Comparison of ENCODE assay signal across 8 cellular contexts in the genomic region with DNA sequence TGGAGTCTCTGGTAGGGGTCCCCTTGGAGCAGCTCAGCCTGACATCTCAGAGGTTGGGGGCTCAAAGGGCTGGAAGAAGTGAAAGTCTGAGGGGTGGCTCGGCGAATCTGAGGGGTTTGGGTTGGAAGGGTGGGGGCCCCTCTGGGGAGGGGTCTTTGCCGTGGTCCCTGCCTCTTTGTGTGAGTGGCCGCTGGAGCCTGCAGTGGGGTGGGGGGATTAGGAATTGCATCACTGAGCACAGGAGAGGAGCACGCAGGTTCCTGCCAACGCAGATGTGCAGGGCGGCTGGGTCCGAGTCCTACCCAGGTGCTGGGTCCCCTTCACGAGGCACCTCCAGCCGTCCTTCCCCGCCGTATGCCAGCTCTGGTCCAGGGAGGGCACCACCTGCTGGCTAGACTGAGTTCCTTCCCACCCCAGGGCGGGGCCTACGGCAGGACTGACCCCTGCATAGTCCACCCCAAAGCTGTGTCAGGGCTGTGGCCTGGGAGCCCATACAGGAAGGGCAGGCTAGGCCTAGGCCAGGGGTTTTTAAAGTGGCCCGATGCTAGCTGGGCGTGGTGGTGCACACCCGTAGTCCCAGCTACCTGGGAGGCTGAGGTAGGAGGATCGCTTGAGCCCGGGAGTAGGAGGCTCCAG. TPM values are rescaled to one million over a fixed set of nuclear protein-coding genes. Genes with fewer than 3 reads are reported as not detected.
DNase-seq lines count a peak whose midpoint lies in the region; ATAC-seq and TF ChIP-seq lines count a peak whose summit lies in the region.

No MANE protein-coding gene starts in this region.

- peaks cover 70% of the 10 kb centered on the region for H3K36me3 Mint-ChIP-seq in activated T-cell treated with anti-CD3 and anti-CD28 coated beads, Interleukin-2, amount 50 U/mL, for 24 hours (ENCODE audit: low read depth)
- H3K36me3 Mint-ChIP-seq in activated T-cell treated with anti-CD3 and anti-CD28 coated beads, Interleukin-2, amount 50 U/mL, for 4 hours (ENCODE audit: insufficient read depth) = peaks cover 12% of the 10 kb centered on the region

- H3K4me1 ChIP-seq in RWPE2 (ENCODE audit: insufficient read depth, poor library complexity, severe bottlenecking) = peaks cover 38% of the 10 kb centered on the region

- no peaks in the 10 kb centered on the region for H3K36me3 ChIP-seq in RWPE2 (ENCODE audit: low read depth)

- DNase-seq in activated T-cell treated with anti-CD3 and anti-CD28 coated beads, Interleukin-2, amount 50 U/mL, for 24 hours = peak; percentile 59
- no peak for DNase-seq in activated T-cell treated with anti-CD3 and anti-CD28 coated beads, Interleukin-2, amount 50 U/mL, for 4 hours
- DNase-seq in RWPE2 (ENCODE audit: low spot score) (peak; percentile 69), fibroblast of villous mesenchyme (ENCODE audit: low read depth) (peak; percentile 34), NAMALWA (ENCODE audit: low spot score) (no peak)
- no peak for DNase-seq in stimulated activated naive CD8-positive, alpha-beta T cell treated with anti-CD3 and anti-CD28 coated beads, Interleukin-15, amount 100 ng/mL, for 72 hours

- H3K27me3 ChIP-seq in RWPE2 (ENCODE audit: insufficient read depth, poor library complexity, severe bottlenecking) = no peaks in the 10 kb centered on the region

- peak overlapping the region; percentile 99 for H3K27ac Mint-ChIP-seq in activated T-cell treated with anti-CD3 and anti-CD28 coated beads, Interleukin-2, amount 50 U/mL, for 24 hours
- peak overlapping the region; percentile 93 to 96 for H3K27ac Mint-ChIP-seq in stimulated activated naive CD8-positive, alpha-beta T cell treated with anti-CD3 and anti-CD28 coated beads, Interleukin-15, amount 100 ng/mL, for 72 hours

- H3K9me3 Mint-ChIP-seq in activated T-cell treated with anti-CD3 and anti-CD28 coated beads, Interleukin-2, amount 50 U/mL, for 24 hours = no peaks in the 10 kb centered on the region
- H3K9me3 Mint-ChIP-seq in activated T-cell treated with anti-CD3 and anti-CD28 coated beads, Interleukin-2, amount 50 U/mL, for 4 hours = no peaks in the 10 kb centered on the region
- no peaks in the 10 kb centered on the region for H3K9me3 Mint-ChIP-seq in stimulated activated naive CD8-positive, alpha-beta T cell treated with anti-CD3 and anti-CD28 coated beads, Interleukin-15, amount 100 ng/mL, for 72 hours

- peak; percentile 21 for TF ChIP-seq CTCF in RWPE2 (IDR thresholded peaks at IDR 0.05; ENCODE audit: poor library complexity, severe bottlenecking)
- TF ChIP-seq CTCF in fibroblast of villous mesenchyme (IDR thresholded peaks at IDR 0.05; ENCODE audit: insufficient read depth, low read depth, low read length) = peak; percentile 37

- peak overlapping the region; percentile 98 for H3K4me3 Mint-ChIP-seq in activated T-cell treated with anti-CD3 and anti-CD28 coated beads, Interleukin-2, amount 50 U/mL, for 24 hours
- H3K4me3 Mint-ChIP-seq in activated T-cell treated with anti-CD3 and anti-CD28 coated beads, Interleukin-2, amount 50 U/mL, for 4 hours = no peak overlapping the region
- peak overlapping the region; percentile 83 to 94 for H3K4me3 Mint-ChIP-seq in stimulated activated naive CD8-positive, alpha-beta T cell treated with anti-CD3 and anti-CD28 coated beads, Interleukin-15, amount 100 ng/mL, for 72 hours

- H3K9me3 ChIP-seq in RWPE2 (ENCODE audit: severe bottlenecking) = no peaks in the 10 kb centered on the region

- no peak for ATAC-seq in activated T-cell treated with anti-CD3 and anti-CD28 coated beads, Interleukin-2, amount 50 U/mL, for 4 hours
- ATAC-seq in RWPE2 (ENCODE audit: low read depth) = no peak
- ATAC-seq in stimulated activated naive CD8-positive, alpha-beta T cell treated with anti-CD3 and anti-CD28 coated beads, Interleukin-15, amount 100 ng/mL, for 72 hours = no peak
- no peak for ATAC-seq in GM21367 (IDR thresholded peaks at IDR 0.05; ENCODE audit: unreplicated experiment)
- ATAC-seq in GM21447 (IDR thresholded peaks at IDR 0.05; ENCODE audit: unreplicated experiment) = no peak

- H3K27ac ChIP-seq in RWPE2 (ENCODE audit: poor library complexity, severe bottlenecking) = no peak overlapping the region

- H3K27me3 Mint-ChIP-seq in activated T-cell treated with anti-CD3 and anti-CD28 coated beads, Interleukin-2, amount 50 U/mL, for 24 hours = no peaks in the 10 kb centered on the region
- H3K27me3 Mint-ChIP-seq in activated T-cell treated with anti-CD3 and anti-CD28 coated beads, Interleukin-2, amount 50 U/mL, for 4 hours (ENCODE audit: low read depth) = no peaks in the 10 kb centered on the region
- no peaks in the 10 kb centered on the region for H3K27me3 Mint-ChIP-seq in stimulated activated naive CD8-positive, alpha-beta T cell treated with anti-CD3 and anti-CD28 coated beads, Interleukin-15, amount 100 ng/mL, for 72 hours

- peaks cover 93% of the 10 kb centered on the region for H3K4me1 Mint-ChIP-seq in activated T-cell treated with anti-CD3 and anti-CD28 coated beads, Interleukin-2, amount 50 U/mL, for 24 hours (ENCODE audit: low read depth)
- peaks cover 86% of the 10 kb centered on the region for H3K4me1 Mint-ChIP-seq in activated T-cell treated with anti-CD3 and anti-CD28 coated beads, Interleukin-2, amount 50 U/mL, for 4 hours (ENCODE audit: low read depth)
- H3K4me1 Mint-ChIP-seq in stimulated activated naive CD8-positive, alpha-beta T cell treated with anti-CD3 and anti-CD28 coated beads, Interleukin-15, amount 100 ng/mL, for 72 hours = peaks cover 97% of the 10 kb centered on the region

- no peak overlapping the region for H3K4me3 ChIP-seq in RWPE2 (ENCODE audit: severe bottlenecking)
- H3K4me3 ChIP-seq in fibroblast of villous mesenchyme (ENCODE audit: low read depth, low read length) = peak overlapping the region; percentile 4

RNA-seq across cellular contexts. Expression of a gene that starts 9.9 kb away (rescaled TPM):
- total RNA-seq in activated T-cell treated with anti-CD3 and anti-CD28 coated beads, Interleukin-2, amount 50 U/mL, for 4 hours = 100 to 1,000 TPM; 141 to 190 (median 158) TPM
- total RNA-seq in fibroblast of villous mesenchyme = 3.5 and 5.2 TPM in 2 replicates

RNA-seq across cellular contexts. Expression of a gene that starts 30.3 kb away (rescaled TPM):
- total RNA-seq in activated T-cell treated with anti-CD3 and anti-CD28 coated beads, Interleukin-2, amount 50 U/mL, for 4 hours = under 1 TPM; 0.25 to 0.63 (median 0.27) TPM
- total RNA-seq in fibroblast of villous mesenchyme = under 0.01 TPM in 1 of 2 replicates, not detected in the other

Comparison
In these comparisons a context has a peak if more than half of its experiments do, and no peak if none do; other contexts are left out.
1. DNase-seq: peak in activated T-cell treated with anti-CD3 and anti-CD28 coated beads, Interleukin-2, amount 50 U/mL, for 24 hours (single experiment), RWPE2 (single experiment) and fibroblast of villous mesenchyme (single experiment); none in activated T-cell treated with anti-CD3 and anti-CD28 coated beads, Interleukin-2, amount 50 U/mL, for 4 hours (single experiment), stimulated activated naive CD8-positive, alpha-beta T cell treated with anti-CD3 and anti-CD28 coated beads, Interleukin-15, amount 100 ng/mL, for 72 hours (0 of 2) and NAMALWA (single experiment).
2. RNA of a gene that starts 9.9 kb away (total RNA-seq): 141 to 190 TPM in activated T-cell treated with anti-CD3 and anti-CD28 coated beads, Interleukin-2, amount 50 U/mL, for 4 hours; 3.5 to 5.2 TPM in fibroblast of villous mesenchyme; every median in the first group is over 10 times any median in the second.